ENCODE assay signal across 25 cellular contexts in genomic region chr2:181846840-181847554, GRCh38. TPM values are rescaled to one million over a fixed set of nuclear protein-coding genes. Genes with fewer than 3 reads are reported as not detected.
A peak's percentile ranks its signal among the peaks of the same experiment; 100 is the strongest.
DNase-seq lines count a peak whose midpoint lies in the region; ATAC-seq and TF ChIP-seq lines count a peak whose summit lies in the region.
"Had no signal": no experiment of that assay in that cellular context is flagged by ENCODE, and none has a peak within 500 bp of the region (broad histone marks: within the 10 kb centered on the region; RNA-seq: fewer than 3 reads in every experiment).

No MANE protein-coding gene starts in this region.

- POLR2A ChIA-PET in naive thymus-derived CD4-positive, alpha-beta T cell (lab: Charles Lee), result no interaction called here
- POLR2A ChIA-PET in CD8-positive, alpha-beta T cell (lab: Charles Lee), result no interaction called here

- peak; percentile 15 for DNase-seq in NCI-H2227 (lab: John Stamatoyannopoulos, UW; ENCODE audit: unreplicated experiment)
- no peak for DNase-seq in NCI-H2227 treated with DMSO at 0.1 percent for 48 hours (lab: John Stamatoyannopoulos, UW)
- no peak for DNase-seq in dorsolateral prefrontal cortex
- DNase-seq in naive thymus-derived CD4-positive, alpha-beta T cell, result no peak
- DNase-seq in GM20000 (ENCODE audit: low spot score), result no peak
- no peak for DNase-seq in T-helper 9 cell
- DNase-seq in CD8-positive, alpha-beta T cell, result no peak
- DNase-seq: ACHN; CD8-positive, alpha-beta memory T cell; DMS53; GDM1; HFFc6; KBM-7; MM.1S; NCI-H1092; NCI-H1436; NCI-H187 treated with DMSO at 0.1 percent for 48 hours; NCI-H2107; NCI-H510A treated with DMSO at 0.1 percent for 48 hours; NCI-H774; Peyer's patch had no signal

- H3K4me1 ChIP-seq in naive thymus-derived CD4-positive, alpha-beta T cell (ENCODE audit: control insufficient read depth in 2 of 2, insufficient read depth in 2 of 2, low read length in 2 of 2), result no peaks in the 10 kb centered on the region
- H3K4me1 ChIP-seq in CD8-positive, alpha-beta T cell (ENCODE audit: insufficient read depth, low read length), result no peaks in the 10 kb centered on the region
- H3K4me1 ChIP-seq: Peyer's patch had no signal

- no peaks in the 10 kb centered on the region for H3K9me3 ChIP-seq in naive thymus-derived CD4-positive, alpha-beta T cell (ENCODE audit: control insufficient read depth in 2 of 3, low read length in 3 of 3)
- H3K9me3 ChIP-seq in CD8-positive, alpha-beta T cell (ENCODE audit: low read length), result no peaks in the 10 kb centered on the region
- H3K9me3 ChIP-seq: BLaER1 treated with 17β-estradiol and CSF1 and Interleukin-3, amounts not matched to agents 10 nM and 100 nM; Peyer's patch had no signal

- H3K4me3 ChIP-seq in dorsolateral prefrontal cortex, result no peak overlapping the region
- no peak overlapping the region for H3K4me3 ChIP-seq in naive thymus-derived CD4-positive, alpha-beta T cell (ENCODE audit: low read length)
- no peak overlapping the region for H3K4me3 ChIP-seq in CD8-positive, alpha-beta T cell (ENCODE audit: low read depth, low read length)
- H3K4me3 ChIP-seq: BLaER1 treated with 17β-estradiol and CSF1 and Interleukin-3, amounts not matched to agents 10 nM and 100 nM; Peyer's patch had no signal

- no peak overlapping the region for H3K27ac Mint-ChIP-seq in naive thymus-derived CD4-positive, alpha-beta T cell
- H3K27ac Mint-ChIP-seq in CD8-positive, alpha-beta T cell, result no peak overlapping the region
- H3K27ac Mint-ChIP-seq: CD8-positive, alpha-beta memory T cell; HFFc6 had no signal

- peak; percentile 57 for ATAC-seq in naive thymus-derived CD4-positive, alpha-beta T cell
- no peak for ATAC-seq in HG03460 (IDR thresholded peaks at IDR 0.05; ENCODE audit: unreplicated experiment)
- no peak for ATAC-seq in CD8-positive, alpha-beta T cell
- ATAC-seq: SK-N-SH treated with all-trans-retinoic acid at 6 μM for 48 hours had no signal

- CTCF ChIA-PET in naive thymus-derived CD4-positive, alpha-beta T cell (lab: Charles Lee), result no interaction called here
- CTCF ChIA-PET in CD8-positive, alpha-beta T cell (lab: Charles Lee), result interaction anchor here (0.7 to 1.7 kb wide), 2 partner anchors 93 to 131 kb away, joined by 3 read pairs; no protein-coding TSS in a partner anchor

- H3K27ac ChIP-seq in dorsolateral prefrontal cortex, result peak overlapping the region in 37 of 59 donors; percentile 1 to 91 (median 40)
- no peak overlapping the region for H3K27ac ChIP-seq in naive thymus-derived CD4-positive, alpha-beta T cell (ENCODE audit: low read depth, low read length)
- H3K27ac ChIP-seq in CD8-positive, alpha-beta T cell (ENCODE audit: low read depth, low read length), result no peak overlapping the region
- H3K27ac ChIP-seq: 22Rv1, Peyer's patch had no signal

- H3K4me1 Mint-ChIP-seq in naive thymus-derived CD4-positive, alpha-beta T cell, result peaks cover 0 to 6% (median 0%) of the 10 kb centered on the region in 7 donors
- H3K4me1 Mint-ChIP-seq in CD8-positive, alpha-beta T cell (ENCODE audit: low read depth), result no peaks in the 10 kb centered on the region
- H3K4me1 Mint-ChIP-seq: CD8-positive, alpha-beta memory T cell had no signal

- H3K27me3 Mint-ChIP-seq in naive thymus-derived CD4-positive, alpha-beta T cell, result peaks cover 5 to 41% (median 10%) of the 10 kb centered on the region in 5 donors
- H3K27me3 Mint-ChIP-seq in CD8-positive, alpha-beta T cell (ENCODE audit: low read depth), result no peaks in the 10 kb centered on the region

- TF ChIP-seq CTCF in dorsolateral prefrontal cortex (IDR thresholded peaks at IDR 0.05 in 54 of 56, conservative IDR thresholded peaks at IDR 0.05 in 2 of 56; ENCODE audit: low read depth in 1 of 56, partially characterized antibody in 56 of 56), result no peak
- no peak for TF ChIP-seq CTCF in GM20000 (IDR thresholded peaks at IDR 0.05; ENCODE audit: extremely low read depth, missing control alignments)
- no peak for TF ChIP-seq CTCF in CD8-positive, alpha-beta T cell (IDR thresholded peaks at IDR 0.05)

- H3K4me3 Mint-ChIP-seq in naive thymus-derived CD4-positive, alpha-beta T cell, result no peak overlapping the region
- no peak overlapping the region for H3K4me3 Mint-ChIP-seq in CD8-positive, alpha-beta T cell
- H3K4me3 Mint-ChIP-seq: CD8-positive, alpha-beta memory T cell; HFFc6 had no signal

- H3K36me3 ChIP-seq in naive thymus-derived CD4-positive, alpha-beta T cell (ENCODE audit: control insufficient read depth in 2 of 3, insufficient read depth in 3 of 3, low read length in 3 of 3), result no peaks in the 10 kb centered on the region
- H3K36me3 ChIP-seq in CD8-positive, alpha-beta T cell (ENCODE audit: insufficient read depth, low read length), result no peaks in the 10 kb centered on the region
- H3K36me3 ChIP-seq: BLaER1 treated with 17β-estradiol and CSF1 and Interleukin-3, amounts not matched to agents 10 nM and 100 nM; Peyer's patch had no signal

- H3K36me3 Mint-ChIP-seq in naive thymus-derived CD4-positive, alpha-beta T cell, result no peaks in the 10 kb centered on the region
- H3K36me3 Mint-ChIP-seq in CD8-positive, alpha-beta T cell, result no peaks in the 10 kb centered on the region
- H3K36me3 Mint-ChIP-seq: CD8-positive, alpha-beta memory T cell had no signal

- intact Hi-C loops in dorsolateral prefrontal cortex (cut with DNase I), result loop anchor here in 1 of 2 donors (5.0 kb wide), 1 partner anchor 45 kb away; the partner anchor contains the start of gene ITPRID2
- intact Hi-C loops in naive thymus-derived CD4-positive, alpha-beta T cell (cut with micrococcal nuclease), result no loop called here
- intact Hi-C loops in CD8-positive, alpha-beta T cell (cut with DNase I, micrococcal nuclease), result no loop called here

- peaks cover 0 to 2% (median 0%) of the 10 kb centered on the region in 11 donors for H3K9me3 Mint-ChIP-seq in naive thymus-derived CD4-positive, alpha-beta T cell
- no peaks in the 10 kb centered on the region for H3K9me3 Mint-ChIP-seq in CD8-positive, alpha-beta T cell
- H3K9me3 Mint-ChIP-seq: CD8-positive, alpha-beta memory T cell; HFFc6 had no signal

- no peaks in the 10 kb centered on the region for H3K27me3 ChIP-seq in dorsolateral prefrontal cortex
- H3K27me3 ChIP-seq in naive thymus-derived CD4-positive, alpha-beta T cell (ENCODE audit: control insufficient read depth in 2 of 2, insufficient read depth in 2 of 2, low read length in 2 of 2), result no peaks in the 10 kb centered on the region
- H3K27me3 ChIP-seq in CD8-positive, alpha-beta T cell (ENCODE audit: insufficient read depth, low read length), result no peaks in the 10 kb centered on the region
- H3K27me3 ChIP-seq: BLaER1 treated with 17β-estradiol and CSF1 and Interleukin-3, amounts not matched to agents 10 nM and 100 nM; Peyer's patch had no signal

RNA-seq across cellular contexts. Expression of gene ITPRID2, which starts 44.5 kb away (rescaled TPM):
- total RNA-seq in dorsolateral prefrontal cortex, result 100 to 1,000 TPM; 109 to 304 (median 180) TPM
- 10 to 100 TPM; 42.3 to 90.9 (median 53.1) TPM for total RNA-seq in naive thymus-derived CD4-positive, alpha-beta T cell
- polyA plus RNA-seq in naive thymus-derived CD4-positive, alpha-beta T cell, result 1 to 10 TPM; 3.9 to 6.8 TPM
- 10 to 100 TPM; 64.8 to 79.3 TPM for total RNA-seq in CD8-positive, alpha-beta T cell

Comparison
In these comparisons a context has a peak if more than half of its experiments do, and no peak if none do; other contexts are left out.
1. H3K27ac ChIP-seq: peak in dorsolateral prefrontal cortex (37 of 59); none in naive thymus-derived CD4-positive, alpha-beta T cell (single experiment) and CD8-positive, alpha-beta T cell (single experiment).